Comparison of ENCODE assay signal across 8 cellular contexts in genomic region chr14:64294672-64295413, GRCh38. TPM values are rescaled to one million over a fixed set of nuclear protein-coding genes. Genes with fewer than 3 reads are reported as not detected.
A peak's percentile ranks its signal among the peaks of the same experiment; 100 is the strongest.
DNase-seq lines count a peak whose midpoint lies in the region; ATAC-seq and TF ChIP-seq lines count a peak whose summit lies in the region.

No MANE protein-coding gene starts in this region.

- H3K4me3 ChIP-seq in AG04450 (ENCODE audit: low read depth, low read length) (peak overlapping the region; percentile 55), mucosa of rectum (ENCODE audit: low read length in 2 of 2) (peak overlapping the region; percentile 61 to 75)

- peaks cover 6% of the 10 kb centered on the region in 2 donors for H3K4me1 ChIP-seq in mucosa of rectum (ENCODE audit: control insufficient read depth in 2 of 2, insufficient read depth in 2 of 2, low read length in 2 of 2)

- H3K36me3 ChIP-seq in mucosa of rectum (ENCODE audit: control insufficient read depth in 2 of 2, insufficient read depth in 2 of 2, low read length in 2 of 2) = no peaks in the 10 kb centered on the region

- peak; percentile 56 for ATAC-seq in GM18861 (IDR thresholded peaks at IDR 0.05; ENCODE audit: unreplicated experiment)
- peak; percentile 67 for ATAC-seq in HG03103 (IDR thresholded peaks at IDR 0.05; ENCODE audit: low read depth, unreplicated experiment)

- peak; percentile 92 for TF ChIP-seq CTCF in AG04450 (IDR thresholded peaks at IDR 0.05; ENCODE audit: low read depth, low read length)

- POLR2A ChIA-PET in AG04450 (lab: Yijun Ruan, JAX) = no interaction called here

- CTCF ChIA-PET in AG04450 (lab: Charles Lee) = interaction anchor here (0.5 to 3.9 kb wide), 31 partner anchors 9 to 552 kb away, joined by 3 to 57 read pairs (median 4); no protein-coding TSS in a partner anchor

- no peak overlapping the region for H3K27ac ChIP-seq in AG04450 (ENCODE audit: low read depth, low read length)
- peak overlapping the region; percentile 18 to 35 for H3K27ac ChIP-seq in mucosa of rectum (ENCODE audit: low read depth in 2 of 2, low read length in 2 of 2)

- H3K9me3 ChIP-seq in AG04450 (ENCODE audit: control insufficient read depth, insufficient read depth, low read length) (no peaks in the 10 kb centered on the region; the same call in 1 of the 2 replicates), mucosa of rectum (ENCODE audit: control insufficient read depth in 2 of 2, low read length in 2 of 2) (no peaks in the 10 kb centered on the region)

- peaks cover 16% of the 10 kb centered on the region for H3K27me3 ChIP-seq in AG04450 (ENCODE audit: control insufficient read depth, insufficient read depth, low read length)
- peaks cover 12 to 18% of the 10 kb centered on the region in 2 donors for H3K27me3 ChIP-seq in mucosa of rectum (ENCODE audit: control insufficient read depth in 2 of 2, insufficient read depth in 2 of 2, low read length in 2 of 2)

- peak; percentile 20 for DNase-seq in AG04450 (ENCODE audit: low read depth, low spot score)
- peak; percentile 85 for DNase-seq in NCI-H748 (lab: John Stamatoyannopoulos, UW; ENCODE audit: unreplicated experiment)
- DNase-seq in activated CD8-positive, alpha-beta memory T cell treated with anti-CD3 and anti-CD28 coated beads for 48 hours (ENCODE audit: low read depth in 2 of 3, low spot score in 2 of 3) = peak; percentile 59 to 95 (median 90)
- DNase-seq in epidermal melanocyte (ENCODE audit: insufficient read length, low spot score) = peak; percentile 65
- peak; percentile 45 to 71 for DNase-seq in stimulated activated CD8-positive, alpha-beta memory T cell treated with anti-CD3 and anti-CD28 coated beads, Interleukin-7, amount 100 ng/mL, for 1 hour (ENCODE audit: low read depth in 2 of 2)

- H3K9ac ChIP-seq in mucosa of rectum (ENCODE audit: low read depth in 1 of 2, low read length in 2 of 2) = peak overlapping the region; percentile 21 to 58

RNA-seq across cellular contexts. Expression of gene ESR2, which starts 0.7 kb away (rescaled TPM):
- polyA plus RNA-seq in AG04450 (2011; rRNA removed) = 0.04 and 0.06 TPM in 2 replicates
- 0.17 and 1.1 TPM in 2 replicates for polyA minus RNA-seq in AG04450 (2011; rRNA and poly(A)+ RNA removed)

Comparison
In these comparisons a context has a peak if more than half of its experiments do, and no peak if none do; other contexts are left out.
1. DNase-seq: peak in every context shown above with its lines; median percentile 90 in activated CD8-positive, alpha-beta memory T cell treated with anti-CD3 and anti-CD28 coated beads for 48 hours; 85 in NCI-H748; 65 in epidermal melanocyte; 58 in stimulated activated CD8-positive, alpha-beta memory T cell treated with anti-CD3 and anti-CD28 coated beads, Interleukin-7, amount 100 ng/mL, for 1 hour; 20 in AG04450.